28 cellular contexts compared by ENCODE assay signal in the genomic region with DNA sequence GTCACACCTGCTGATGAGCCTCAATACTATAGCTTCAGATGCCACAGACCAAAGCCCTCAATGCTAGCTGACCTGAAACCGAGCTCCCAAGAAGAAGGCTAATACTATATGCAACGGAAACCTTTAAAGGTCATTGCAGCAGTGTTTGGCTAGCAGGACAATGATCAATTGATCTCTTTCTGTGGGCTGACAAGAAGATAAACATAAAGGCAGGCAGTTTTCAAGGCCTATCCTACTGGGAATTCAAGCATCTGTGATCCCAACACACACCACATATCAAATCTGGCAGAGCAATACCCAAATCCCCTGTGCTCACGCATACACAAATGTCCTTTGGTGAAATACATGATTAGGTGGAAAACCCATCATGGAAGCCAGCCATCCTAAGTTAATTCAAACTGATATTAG. TPM values are rescaled to one million over a fixed set of nuclear protein-coding genes. Genes with fewer than 3 reads are reported as not detected.
DNase-seq lines count a peak whose midpoint lies in the region; ATAC-seq and TF ChIP-seq lines count a peak whose summit lies in the region.
"Had no signal": no experiment of that assay in that cellular context is flagged by ENCODE, and none has a peak within 500 bp of the region (broad histone marks: within the 10 kb centered on the region; RNA-seq: fewer than 3 reads in every experiment).

No MANE protein-coding gene starts in this region.

- no peaks in the 10 kb centered on the region for H3K9me3 ChIP-seq in right lobe of liver
- H3K9me3 ChIP-seq in smooth muscle cell (replicated peaks; ENCODE audit: low read depth), result no peaks in the 10 kb centered on the region
- H3K9me3 ChIP-seq: adrenal gland, MG63, Peyer's patch, prostate gland had no signal

- TF ChIP-seq CTCF in brain (conservative IDR thresholded peaks at IDR 0.05), result no peak
- TF ChIP-seq CTCF in right lobe of liver (IDR thresholded peaks at IDR 0.05), result no peak
- no peak for TF ChIP-seq CTCF in type B pancreatic cell (conservative IDR thresholded peaks at IDR 0.05)
- no peak for TF ChIP-seq CTCF in smooth muscle cell (IDR thresholded peaks at IDR 0.05; ENCODE audit: borderline replicate concordance, insufficient read depth, poor library complexity, severe bottlenecking)

- no peak overlapping the region for H2AFZ ChIP-seq in smooth muscle cell (ENCODE audit: low read depth)

- peaks cover 88% of the 10 kb centered on the region for H4K20me1 ChIP-seq in smooth muscle cell (ENCODE audit: low read depth)

- H3K4me3 Mint-ChIP-seq in brain, result peak overlapping the region in 2 of 5 experiments; percentile 26 to 71
- H3K4me3 Mint-ChIP-seq in type B pancreatic cell, result peak overlapping the region; percentile 14
- no peak overlapping the region for H3K4me3 Mint-ChIP-seq in activated CD8-positive, alpha-beta memory T cell treated with anti-CD3 and anti-CD28 coated beads, Interleukin-2, amount 10 ng/mL, durations not matched to agents 7 days and 5 days
- H3K4me3 Mint-ChIP-seq: activated T-cell treated with anti-CD3 and anti-CD28 coated beads, Interleukin-2, amount 50 U/mL, for 72 hours; CD4-positive, CD25-positive, alpha-beta regulatory T cell; stimulated activated naive CD8-positive, alpha-beta T cell treated with anti-CD3 and anti-CD28 coated beads, Interleukin-15, amount 100 ng/mL, for 72 hours had no signal

- WGBS in right lobe of liver (ENCODE audit: insufficient coverage, low coverage, low lambda C conversion rate, missing lambda C conversion rate), result 25% methylated on average over 3 of the region's 3 CpGs
- 99% methylated on average over 3 of the region's 3 CpGs for WGBS in smooth muscle cell (ENCODE audit: low lambda C conversion rate)

- H3F3A ChIP-seq in smooth muscle cell (ENCODE audit: low read depth), result peaks cover 5% of the 10 kb centered on the region

- H3K4me1 ChIP-seq in right lobe of liver (peaks cover 0 to 56% (median 14%) of the 10 kb centered on the region in 4 donors), smooth muscle cell (ENCODE audit: low read depth) (peaks cover 47% of the 10 kb centered on the region)
- H3K4me1 ChIP-seq: prostate gland had no signal

- peak overlapping the region in 2 of 3 donors; percentile 4 to 14 for H3K27ac ChIP-seq in right lobe of liver
- H3K27ac ChIP-seq in smooth muscle cell (ENCODE audit: low read depth), result no peak overlapping the region
- H3K27ac ChIP-seq: adrenal gland, Peyer's patch, prostate gland had no signal

- H3K79me2 ChIP-seq in smooth muscle cell (ENCODE audit: low read depth), result peaks cover 86% of the 10 kb centered on the region

- H3K27ac Mint-ChIP-seq in brain (peak overlapping the region in 3 of 5 experiments; percentile 38 to 86 (median 82)), type B pancreatic cell (peak overlapping the region; percentile 38)
- no peak overlapping the region for H3K27ac Mint-ChIP-seq in activated CD8-positive, alpha-beta memory T cell treated with anti-CD3 and anti-CD28 coated beads, Interleukin-2, amount 10 ng/mL, durations not matched to agents 7 days and 5 days
- H3K27ac Mint-ChIP-seq: activated T-cell treated with anti-CD3 and anti-CD28 coated beads, Interleukin-2, amount 50 U/mL, for 72 hours; CD4-positive, CD25-positive, alpha-beta regulatory T cell; stimulated activated naive CD8-positive, alpha-beta T cell treated with anti-CD3 and anti-CD28 coated beads, Interleukin-15, amount 100 ng/mL, for 72 hours had no signal

- no peak overlapping the region for H3K9ac ChIP-seq in smooth muscle cell (ENCODE audit: low read depth)

- H3K27me3 Mint-ChIP-seq in brain (peaks cover 63% of the 10 kb centered on the region), type B pancreatic cell (no peaks in the 10 kb centered on the region)
- peaks cover 5% of the 10 kb centered on the region for H3K27me3 Mint-ChIP-seq in activated CD8-positive, alpha-beta memory T cell treated with anti-CD3 and anti-CD28 coated beads, Interleukin-2, amount 10 ng/mL, durations not matched to agents 7 days and 5 days

- peak; percentile 1 for DNase-seq in NCI-H82 (lab: John Stamatoyannopoulos, UW)
- no peak for DNase-seq in NCI-H82 treated with DMSO at 0.1 percent for 48 hours (lab: John Stamatoyannopoulos, UW; ENCODE audit: unreplicated experiment)
- DNase-seq in right lobe of liver, result no peak
- DNase-seq in type B pancreatic cell (ENCODE audit: extremely low spot score, unreplicated experiment), result no peak
- DNase-seq in activated CD8-positive, alpha-beta memory T cell treated with anti-CD3 and anti-CD28 coated beads, Interleukin-2, amount 10 ng/mL, durations not matched to agents 7 days and 5 days, result no peak
- DNase-seq in smooth muscle cell (lab: John Stamatoyannopoulos, UW; ENCODE audit: unreplicated experiment), result no peak
- DNase-seq: 8988T; activated CD4-positive, alpha-beta T cell treated with anti-CD3 and anti-CD28 coated beads, Interleukin-2, amount 50 U/mL, for 1 hour; activated naive CD4-positive, alpha-beta T cell treated with Interleukin-2 at 50 U/mL for 16 hours; activated T-cell treated with anti-CD3 and anti-CD28 coated beads, Interleukin-2, amount 50 U/mL, for 72 hours; adrenal gland; CD4-positive, CD25-positive, alpha-beta regulatory T cell; effector CD8-positive, alpha-beta T cell; EL; KG1; kidney; MG63; NCI-H510A; NK-92 treated with Interleukin-12 subunit alpha and Interleukin-12 subunit beta, amount 100 ng/mL, for 24 hours; Peyer's patch; SIG-M5; stimulated activated naive CD8-positive, alpha-beta T cell treated with anti-CD3 and anti-CD28 coated beads, Interleukin-15, amount 100 ng/mL, for 72 hours; T1000 had no signal

- H3K4me3 ChIP-seq in right lobe of liver (no peak overlapping the region), smooth muscle cell (no peak overlapping the region)
- H3K4me3 ChIP-seq: adrenal gland, GM12878, lung, MG63, Peyer's patch, prostate gland had no signal

- H3K36me3 ChIP-seq in right lobe of liver (no peaks in the 10 kb centered on the region), smooth muscle cell (ENCODE audit: low read depth) (no peaks in the 10 kb centered on the region)
- H3K36me3 ChIP-seq: adrenal gland, MG63, Peyer's patch, prostate gland had no signal

- H3K4me1 Mint-ChIP-seq in brain (peaks cover 59% of the 10 kb centered on the region), type B pancreatic cell (ENCODE audit: unreplicated experiment) (peaks cover 60% of the 10 kb centered on the region)
- no peaks in the 10 kb centered on the region for H3K4me1 Mint-ChIP-seq in activated CD8-positive, alpha-beta memory T cell treated with anti-CD3 and anti-CD28 coated beads, Interleukin-2, amount 10 ng/mL, durations not matched to agents 7 days and 5 days
- H3K4me1 Mint-ChIP-seq: CD4-positive, CD25-positive, alpha-beta regulatory T cell; stimulated activated naive CD8-positive, alpha-beta T cell treated with anti-CD3 and anti-CD28 coated beads, Interleukin-15, amount 100 ng/mL, for 72 hours had no signal

- H3K27me3 ChIP-seq in right lobe of liver, result no peaks in the 10 kb centered on the region
- no peaks in the 10 kb centered on the region for H3K27me3 ChIP-seq in smooth muscle cell (ENCODE audit: low read depth)
- H3K27me3 ChIP-seq: adrenal gland, MG63, Peyer's patch had no signal

- ATAC-seq in right lobe of liver (peak in 3 of 4 donors; percentile 16 to 58 (median 19)), GM18861 (IDR thresholded peaks at IDR 0.05; ENCODE audit: unreplicated experiment) (no peak)
- no peak for ATAC-seq in activated CD8-positive, alpha-beta memory T cell treated with anti-CD3 and anti-CD28 coated beads, Interleukin-2, amount 10 ng/mL, durations not matched to agents 7 days and 5 days
- ATAC-seq: activated T-cell treated with anti-CD3 and anti-CD28 coated beads, Interleukin-2, amount 50 U/mL, for 72 hours; GM12878; stimulated activated naive CD8-positive, alpha-beta T cell treated with anti-CD3 and anti-CD28 coated beads, Interleukin-15, amount 100 ng/mL, for 72 hours had no signal

- no peak overlapping the region for H3K4me2 ChIP-seq in smooth muscle cell

- CTCF ChIA-PET in activated CD8-positive, alpha-beta memory T cell treated with anti-CD3 and anti-CD28 coated beads, Interleukin-2, amount 10 ng/mL, durations not matched to agents 7 days and 5 days (lab: Charles Lee), result no interaction called here

- H3K9me3 Mint-ChIP-seq in brain, result no peaks in the 10 kb centered on the region
- H3K9me3 Mint-ChIP-seq in type B pancreatic cell, result no peaks in the 10 kb centered on the region
- no peaks in the 10 kb centered on the region for H3K9me3 Mint-ChIP-seq in activated CD8-positive, alpha-beta memory T cell treated with anti-CD3 and anti-CD28 coated beads, Interleukin-2, amount 10 ng/mL, durations not matched to agents 7 days and 5 days (ENCODE audit: low read depth)
- H3K9me3 Mint-ChIP-seq: activated T-cell treated with anti-CD3 and anti-CD28 coated beads, Interleukin-2, amount 50 U/mL, for 72 hours; stimulated activated naive CD8-positive, alpha-beta T cell treated with anti-CD3 and anti-CD28 coated beads, Interleukin-15, amount 100 ng/mL, for 72 hours had no signal

- intact Hi-C loops in right lobe of liver (cut with DNase I), result no loop called here

- no peaks in the 10 kb centered on the region for H3K36me3 Mint-ChIP-seq in brain
- peaks cover 4% of the 10 kb centered on the region for H3K36me3 Mint-ChIP-seq in type B pancreatic cell
- H3K36me3 Mint-ChIP-seq in activated CD8-positive, alpha-beta memory T cell treated with anti-CD3 and anti-CD28 coated beads, Interleukin-2, amount 10 ng/mL, durations not matched to agents 7 days and 5 days, result no peaks in the 10 kb centered on the region
- H3K36me3 Mint-ChIP-seq: CD4-positive, CD25-positive, alpha-beta regulatory T cell had no signal

- TF ChIP-seq POLR2A in right lobe of liver (IDR thresholded peaks at IDR 0.05), result no peak

RNA-seq across cellular contexts. Expression of a gene that starts 12.4 kb away (rescaled TPM):
- polyA plus RNA-seq in brain (ENCODE audit: insufficient read depth, low read depth, low replicate concordance) (6.3 TPM), smooth muscle cell (21.4 and 35.9 TPM in 2 replicates)
- total RNA-seq in right lobe of liver (10 to 100 TPM; 32.5 to 46.3 (median 44.1) TPM), type B pancreatic cell (ENCODE audit: low replicate concordance) (39.6 and 54.5 TPM in 2 replicates), smooth muscle cell (92.2 and 96.5 TPM in 2 replicates)
- total RNA-seq in activated CD8-positive, alpha-beta memory T cell treated with anti-CD3 and anti-CD28 coated beads, Interleukin-2, amount 10 ng/mL, durations not matched to agents 7 days and 5 days, result under 1 TPM; 0.29 to 0.42 TPM

RNA-seq across cellular contexts. Expression of a gene that starts 46.4 kb away (rescaled TPM):
- polyA plus RNA-seq in brain (ENCODE audit: insufficient read depth, low read depth, low replicate concordance), result 2.5 TPM
- 10 to 100 TPM; 22.6 to 33.2 (median 27.1) TPM for total RNA-seq in right lobe of liver
- 30.1 and 31.1 TPM in 2 replicates for total RNA-seq in type B pancreatic cell (ENCODE audit: low replicate concordance)
- 10 to 100 TPM; 18.2 to 23.1 TPM for total RNA-seq in activated CD8-positive, alpha-beta memory T cell treated with anti-CD3 and anti-CD28 coated beads, Interleukin-2, amount 10 ng/mL, durations not matched to agents 7 days and 5 days
- total RNA-seq in smooth muscle cell, result 30.8 and 45.1 TPM in 2 replicates
- 11.3 and 12.1 TPM in 2 replicates for polyA plus RNA-seq in smooth muscle cell

Comparison
In these comparisons a context has a peak if more than half of its experiments do, and no peak if none do; other contexts are left out.
1. ATAC-seq: peak in right lobe of liver (3 of 4); none in activated CD8-positive, alpha-beta memory T cell treated with anti-CD3 and anti-CD28 coated beads, Interleukin-2, amount 10 ng/mL, durations not matched to agents 7 days and 5 days (single experiment) and GM18861 (single experiment).
2. RNA of a gene that starts 12.4 kb away (total RNA-seq): 92.2 to 96.5 TPM in smooth muscle cell, 32.5 to 46.3 TPM in right lobe of liver and 39.6 to 54.5 TPM in type B pancreatic cell; 0.29 to 0.42 TPM in activated CD8-positive, alpha-beta memory T cell treated with anti-CD3 and anti-CD28 coated beads, Interleukin-2, amount 10 ng/mL, durations not matched to agents 7 days and 5 days; every median in the first group is over 10 times any median in the second.